In genomic region chr10:77700086-77700485, GRCh38 we compare ENCODE assay signal across 25 cellular contexts.
"Had no signal": no experiment of that assay in that cellular context is flagged by ENCODE, and none has a peak within 500 bp of the region (broad histone marks: within the 10 kb centered on the region; RNA-seq: fewer than 3 reads in every experiment).

No MANE protein-coding gene starts in this region.

- H3K36me3 ChIP-seq: brain microvascular endothelial cell, MG63, SJSA1 had no signal

- H3K36me3 Mint-ChIP-seq: activated naive CD8-positive, alpha-beta T cell had no signal

- H3K4me1 Mint-ChIP-seq: activated CD4-positive, alpha-beta memory T cell treated with anti-CD3 and anti-CD28 coated beads, Interleukin-2, amount 10 ng/mL, durations not matched to agents 7 days and 5 days; activated T-helper 17 cell treated with anti-CD3 and anti-CD28 coated beads, Interleukin-2, amount 50 U/mL, for 72 hours; T-helper 17 cell had no signal

- H3K27me3 ChIP-seq: brain microvascular endothelial cell, MG63, SJSA1 had no signal

- H3K4me1 ChIP-seq: SJSA1 had no signal

- ATAC-seq: activated T-helper 17 cell treated with anti-CD3 and anti-CD28 coated beads, Interleukin-2, amount 50 U/mL, for 72 hours; T-helper 17 cell had no signal

- H3K4me3 ChIP-seq: MG63, SJSA1 had no signal

- H3K9me3 ChIP-seq: MG63, SJSA1 had no signal

- DNase-seq: activated CD4-positive, alpha-beta memory T cell treated with anti-CD3 and anti-CD28 coated beads, Interleukin-2, amount 10 ng/mL, durations not matched to agents 7 days and 5 days; activated CD4-positive, alpha-beta T cell treated with anti-CD3 and anti-CD28 coated beads, Interleukin-2, amount 50 U/mL, for 1 hour; activated CD4-positive, CD25-positive, alpha-beta regulatory T cell; activated gamma-delta T cell; activated naive CD4-positive, alpha-beta T cell treated with anti-CD3 and anti-CD28 coated beads for 36 hours; activated T-cell treated with anti-CD3 and anti-CD28 coated beads for 4 hours; activated T-cell treated with anti-CD3 and anti-CD28 coated beads, Interleukin-2, amount 50 U/mL, for 48 hours; brain microvascular endothelial cell; caudate nucleus; KG1; MG63; NCI-H1105; NCI-H1436; NCI-H1694 treated with DMSO at 0.1 percent for 48 hours; NCI-H2029 treated with DMSO at 0.1 percent for 48 hours; NCI-H510A treated with DMSO at 0.1 percent for 48 hours; NCI-H69; NK-92 treated with Interleukin-12 subunit alpha and Interleukin-12 subunit beta, amount 100 ng/mL, for 24 hours; SHP77; T-helper 17 cell; T-helper 9 cell had no signal

- H3K27ac ChIP-seq: brain microvascular endothelial cell, SJSA1, VCaP had no signal

- H3K27ac Mint-ChIP-seq: activated CD4-positive, alpha-beta memory T cell treated with anti-CD3 and anti-CD28 coated beads, Interleukin-2, amount 10 ng/mL, durations not matched to agents 7 days and 5 days; activated naive CD4-positive, alpha-beta T cell treated with anti-CD3 and anti-CD28 coated beads for 36 hours; activated naive CD8-positive, alpha-beta T cell; activated T-helper 17 cell treated with anti-CD3 and anti-CD28 coated beads, Interleukin-2, amount 50 U/mL, for 72 hours; T-helper 17 cell had no signal

- H3K4me3 Mint-ChIP-seq: activated CD4-positive, alpha-beta memory T cell treated with anti-CD3 and anti-CD28 coated beads, Interleukin-2, amount 10 ng/mL, durations not matched to agents 7 days and 5 days; activated naive CD4-positive, alpha-beta T cell treated with anti-CD3 and anti-CD28 coated beads for 36 hours; activated naive CD8-positive, alpha-beta T cell; activated T-helper 17 cell treated with anti-CD3 and anti-CD28 coated beads, Interleukin-2, amount 50 U/mL, for 72 hours; T-helper 17 cell had no signal

- H3K9me3 Mint-ChIP-seq: activated CD4-positive, alpha-beta memory T cell treated with anti-CD3 and anti-CD28 coated beads, Interleukin-2, amount 10 ng/mL, durations not matched to agents 7 days and 5 days; activated naive CD4-positive, alpha-beta T cell treated with anti-CD3 and anti-CD28 coated beads for 36 hours; activated T-helper 17 cell treated with anti-CD3 and anti-CD28 coated beads, Interleukin-2, amount 50 U/mL, for 72 hours had no signal
